14 cellular contexts compared by ENCODE assay signal in the genomic region with DNA sequence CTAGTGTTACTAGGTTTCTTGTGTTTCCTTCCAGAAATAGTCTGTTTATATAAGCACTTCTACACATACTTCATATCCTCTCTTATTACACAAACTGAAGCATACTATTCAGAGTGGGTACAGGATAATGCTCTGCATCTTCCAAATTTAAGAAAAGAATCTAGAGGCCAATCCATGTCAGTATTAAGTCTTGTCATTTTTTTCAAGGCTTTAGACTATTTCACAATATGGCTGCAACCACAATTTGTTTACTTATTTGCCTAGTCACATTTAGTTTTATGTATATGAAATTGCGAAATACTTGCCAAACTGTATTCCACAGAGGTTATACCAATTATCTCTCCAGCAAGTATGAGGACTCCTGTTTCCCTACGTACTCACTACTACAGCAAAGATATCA. TPM values are rescaled to one million over a fixed set of nuclear protein-coding genes. Genes with fewer than 3 reads are reported as not detected.
DNase-seq lines count a peak whose midpoint lies in the region; ATAC-seq, FAIRE-seq and TF ChIP-seq lines count a peak whose summit lies in the region.
"Had no signal": no experiment of that assay in that cellular context is flagged by ENCODE, and none has a peak within 500 bp of the region (broad histone marks: within the 10 kb centered on the region; RNA-seq: fewer than 3 reads in every experiment).

No MANE protein-coding gene starts in this region.

- H3K9me3 Mint-ChIP-seq in CD8-positive, alpha-beta T cell = no peaks in the 10 kb centered on the region
- no peaks in the 10 kb centered on the region for H3K9me3 Mint-ChIP-seq in natural killer cell treated with Interleukin-12 subunit alpha and Interleukin-12 subunit beta and Interleukin-15 and Interleukin-18, amount 100 ng/mL, for 72 hours
- H3K9me3 Mint-ChIP-seq: activated B cell treated with CpG ODN at 0.5 μM for 24 hours had no signal

- no peaks in the 10 kb centered on the region for H3K4me1 ChIP-seq in CD8-positive, alpha-beta T cell (ENCODE audit: insufficient read depth, low read length)

- H3K27me3 Mint-ChIP-seq in CD8-positive, alpha-beta T cell (ENCODE audit: low read depth) = no peaks in the 10 kb centered on the region
- no peaks in the 10 kb centered on the region for H3K27me3 Mint-ChIP-seq in natural killer cell treated with Interleukin-12 subunit alpha and Interleukin-12 subunit beta and Interleukin-15 and Interleukin-18, amount 100 ng/mL, for 72 hours
- H3K27me3 Mint-ChIP-seq: activated B cell treated with CpG ODN at 0.5 μM for 24 hours had no signal

- H3K4me3 ChIP-seq in CD8-positive, alpha-beta T cell (ENCODE audit: low read depth, low read length) = no peak overlapping the region
- H3K4me3 ChIP-seq in LNCaP clone FGC (ENCODE audit: low read depth, low read length) = no peak overlapping the region
- H3K4me3 ChIP-seq in bronchial epithelial cell (ENCODE audit: low read depth, low read length) = no peak overlapping the region

- POLR2A ChIA-PET in CD8-positive, alpha-beta T cell (lab: Charles Lee) = no interaction called here

- peaks cover 89% of the 10 kb centered on the region for H3K36me3 Mint-ChIP-seq in CD8-positive, alpha-beta T cell
- H3K36me3 Mint-ChIP-seq in natural killer cell treated with Interleukin-12 subunit alpha and Interleukin-12 subunit beta and Interleukin-15 and Interleukin-18, amount 100 ng/mL, for 72 hours = peaks cover 42% of the 10 kb centered on the region

- FAIRE-seq in bronchial epithelial cell (lab: Jason Lieb, UNC) = no peak

- TF ChIP-seq CTCF in CD8-positive, alpha-beta T cell (IDR thresholded peaks at IDR 0.05) = no peak
- TF ChIP-seq CTCF in LNCaP clone FGC (IDR thresholded peaks at IDR 0.05; ENCODE audit: control insufficient read depth, extremely low read depth, insufficient read depth) (no peak), bronchial epithelial cell (IDR thresholded peaks at IDR 0.05; ENCODE audit: insufficient read depth, low read length, severe bottlenecking) (no peak)

- H3K27ac ChIP-seq in CD8-positive, alpha-beta T cell (ENCODE audit: low read depth, low read length) = no peak overlapping the region
- H3K27ac ChIP-seq: KMS-11 had no signal

- H3K27me3 ChIP-seq in CD8-positive, alpha-beta T cell (ENCODE audit: insufficient read depth, low read length) = no peaks in the 10 kb centered on the region
- H3K27me3 ChIP-seq in bronchial epithelial cell (ENCODE audit: control insufficient read depth, insufficient read depth, low read length) = no peaks in the 10 kb centered on the region

- H3K4me3 Mint-ChIP-seq in CD8-positive, alpha-beta T cell = no peak overlapping the region
- H3K4me3 Mint-ChIP-seq in natural killer cell treated with Interleukin-12 subunit alpha and Interleukin-12 subunit beta and Interleukin-15 and Interleukin-18, amount 100 ng/mL, for 72 hours = no peak overlapping the region
- H3K4me3 Mint-ChIP-seq: activated B cell treated with CpG ODN at 0.5 μM for 24 hours had no signal

- H3K27ac Mint-ChIP-seq in CD8-positive, alpha-beta T cell = peak overlapping the region; percentile 13
- peak overlapping the region; percentile 21 to 29 for H3K27ac Mint-ChIP-seq in natural killer cell treated with Interleukin-12 subunit alpha and Interleukin-12 subunit beta and Interleukin-15 and Interleukin-18, amount 100 ng/mL, for 72 hours
- H3K27ac Mint-ChIP-seq: activated B cell treated with CpG ODN at 0.5 μM for 24 hours had no signal

- peaks cover 35% of the 10 kb centered on the region for H3K36me3 ChIP-seq in CD8-positive, alpha-beta T cell (ENCODE audit: insufficient read depth, low read length)
- peaks cover 14% of the 10 kb centered on the region for H3K36me3 ChIP-seq in bronchial epithelial cell (ENCODE audit: control insufficient read depth, insufficient read depth, low read length)

- intact Hi-C loops in CD8-positive, alpha-beta T cell (cut with DNase I, micrococcal nuclease) = no loop called here

- peaks cover 3% of the 10 kb centered on the region for H3K4me1 Mint-ChIP-seq in CD8-positive, alpha-beta T cell (ENCODE audit: low read depth)
- H3K4me1 Mint-ChIP-seq in natural killer cell treated with Interleukin-12 subunit alpha and Interleukin-12 subunit beta and Interleukin-15 and Interleukin-18, amount 100 ng/mL, for 72 hours (ENCODE audit: low read depth in 2 of 2) = peaks cover 0 to 6% of the 10 kb centered on the region in 2 donors
- H3K4me1 Mint-ChIP-seq: activated B cell treated with CpG ODN at 0.5 μM for 24 hours had no signal

- CTCF ChIA-PET in CD8-positive, alpha-beta T cell (lab: Charles Lee) = no interaction called here

- no peak for DNase-seq in CD8-positive, alpha-beta T cell
- DNase-seq in LNCaP clone FGC (ENCODE audit: low read depth) = peak; percentile 15
- peak; percentile 88 for DNase-seq in bronchial epithelial cell (ENCODE audit: low read depth)
- DNase-seq in natural killer cell treated with Interleukin-12 subunit alpha and Interleukin-12 subunit beta and Interleukin-15 and Interleukin-18, amount 100 ng/mL, for 72 hours (ENCODE audit: low spot score) = no peak
- no peak for DNase-seq in effector CD8-positive, alpha-beta T cell (lab: John Stamatoyannopoulos, UW)
- DNase-seq: activated B cell treated with CpG ODN at 0.5 μM for 24 hours; effector CD4-positive, alpha-beta T cell; head of caudate nucleus; left cardiac atrium; NCI-H2081 treated with DMSO at 0.1 percent for 48 hours had no signal

- H3K9me3 ChIP-seq in CD8-positive, alpha-beta T cell (ENCODE audit: low read length) = no peaks in the 10 kb centered on the region

- no peak for ATAC-seq in CD8-positive, alpha-beta T cell
- ATAC-seq in natural killer cell treated with Interleukin-12 subunit alpha and Interleukin-12 subunit beta and Interleukin-15 and Interleukin-18, amount 100 ng/mL, for 72 hours = no peak
- ATAC-seq in HG03097 (IDR thresholded peaks at IDR 0.05; ENCODE audit: low FRiP score, unreplicated experiment) (no peak), GM18502 (IDR thresholded peaks at IDR 0.05; ENCODE audit: poor library complexity, unreplicated experiment) (no peak)
- ATAC-seq: left cardiac atrium had no signal

RNA-seq across cellular contexts. Expression of a gene that starts 27.9 kb away (rescaled TPM):
- 10 to 100 TPM; 30.4 to 33.4 TPM for total RNA-seq in CD8-positive, alpha-beta T cell
- total RNA-seq in bronchial epithelial cell = 40.8 and 51.0 TPM in 2 replicates
- 10 to 100 TPM; 45.3 to 49.5 TPM for total RNA-seq in natural killer cell treated with Interleukin-12 subunit alpha and Interleukin-12 subunit beta and Interleukin-15 and Interleukin-18, amount 100 ng/mL, for 72 hours

RNA-seq across cellular contexts. Expression of a gene that starts 37.1 kb away (rescaled TPM):
- under 1 TPM; 0.25 to 0.33 TPM for total RNA-seq in CD8-positive, alpha-beta T cell
- not detected in 2 replicates for total RNA-seq in bronchial epithelial cell
- total RNA-seq in natural killer cell treated with Interleukin-12 subunit alpha and Interleukin-12 subunit beta and Interleukin-15 and Interleukin-18, amount 100 ng/mL, for 72 hours = not detected
- total RNA-seq: myocyte had no signal

Comparison
In these comparisons a context has a peak if more than half of its experiments do, and no peak if none do; other contexts are left out.
1. DNase-seq: peak in LNCaP clone FGC (single experiment) and bronchial epithelial cell (single experiment); none in CD8-positive, alpha-beta T cell (0 of 7), natural killer cell treated with Interleukin-12 subunit alpha and Interleukin-12 subunit beta and Interleukin-15 and Interleukin-18, amount 100 ng/mL, for 72 hours (single experiment) and effector CD8-positive, alpha-beta T cell (single experiment).